19 cellular contexts compared by ENCODE assay signal in the genomic region with DNA sequence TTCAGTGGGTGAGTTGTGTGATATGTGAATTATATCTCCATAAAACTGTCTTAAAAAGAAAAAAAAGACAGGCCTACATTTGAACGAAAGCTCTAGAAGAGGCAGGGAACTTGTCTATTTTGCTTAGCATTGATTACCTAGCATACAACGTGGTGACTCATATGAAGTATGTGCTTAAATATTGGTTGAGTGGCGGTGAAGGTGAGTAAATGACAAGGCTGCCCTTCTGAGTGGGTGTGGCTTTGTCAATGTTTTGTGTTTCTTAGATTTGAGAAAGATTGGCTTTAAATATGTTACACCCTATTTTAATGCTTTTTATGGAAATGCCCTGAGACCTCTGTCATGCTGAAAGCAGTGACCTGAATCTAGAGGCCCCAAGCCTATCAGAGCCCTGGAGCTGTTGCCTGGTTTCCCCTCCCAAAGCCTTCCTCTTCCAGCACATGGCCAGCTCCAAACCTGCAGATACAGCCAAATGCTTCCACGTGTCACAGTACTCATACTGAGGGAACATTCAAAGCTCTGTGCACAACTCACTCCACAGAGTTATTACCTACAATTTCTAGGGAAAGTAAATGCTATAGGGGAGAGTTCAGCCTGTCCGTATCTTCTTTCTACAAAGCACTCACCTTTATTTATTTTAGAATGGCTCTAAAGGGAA.
A peak's percentile ranks its signal among the peaks of the same experiment; 100 is the strongest.
DNase-seq lines count a peak whose midpoint lies in the region; ATAC-seq, FAIRE-seq and TF ChIP-seq lines count a peak whose summit lies in the region.
"Had no signal": no experiment of that assay in that cellular context is flagged by ENCODE, and none has a peak within 500 bp of the region (broad histone marks: within the 10 kb centered on the region; RNA-seq: fewer than 3 reads in every experiment).

No MANE protein-coding gene starts in this region.

- H3K4me3 ChIP-seq in A549 (no peak overlapping the region), K562 (no peak overlapping the region), mesenchymal stem cell (ENCODE audit: insufficient read depth in 1 of 2, low read depth in 1 of 2, low read length in 2 of 2) (no peak overlapping the region)
- H3K4me3 ChIP-seq: HAP-1 had no signal

- H3K79me1 ChIP-seq in mesenchymal stem cell (replicated peaks; ENCODE audit: low read length, poor library complexity, severe bottlenecking): no peaks in the 10 kb centered on the region

- H3K4me2 ChIP-seq in A549 (no peak overlapping the region), K562 (ENCODE audit: insufficient read depth, low read length) (no peak overlapping the region), mesenchymal stem cell (ENCODE audit: low read length, poor library complexity, severe bottlenecking) (no peak overlapping the region)

- H3K9me1 ChIP-seq in K562 (ENCODE audit: control insufficient read depth, insufficient read depth, low read length): no peaks in the 10 kb centered on the region

- no peak overlapping the region for H2AK5ac ChIP-seq in mesenchymal stem cell (ENCODE audit: low read length, severe bottlenecking)

- H3K9ac ChIP-seq in K562 (ENCODE audit: insufficient read depth in 1 of 2, low read depth in 2 of 2, low read length in 2 of 2) (no peak overlapping the region), mesenchymal stem cell (ENCODE audit: low read length) (no peak overlapping the region)

- intact Hi-C loops in K562 (cut with micrococcal nuclease) (loop anchor here (10.0 kb wide), 1 partner anchor 64 kb away; no protein-coding TSS in a partner anchor), left colon (cut with DNase I, micrococcal nuclease) (no loop called here)

- no peak for TF ChIP-seq RAD21 in A549 (conservative IDR thresholded peaks at IDR 0.05 in 1 of 2, IDR thresholded peaks at IDR 0.05 in 1 of 2)
- no peak for TF ChIP-seq RAD21 in K562 (CRISPR knock-in tag; conservative IDR thresholded peaks at IDR 0.05 in 1 of 2, IDR thresholded peaks at IDR 0.05 in 1 of 2)

- no peaks in the 10 kb centered on the region for H3K79me2 ChIP-seq in K562 (ENCODE audit: control insufficient read depth, insufficient read depth, low read length)

- H4K20me1 ChIP-seq in K562 (replicated peaks; ENCODE audit: control insufficient read depth, insufficient read depth, low read length): no peaks in the 10 kb centered on the region; the same call in 1 of the 2 replicates

- in situ Hi-C loops in K562 (cut with MboI): no loop called here

- no peak overlapping the region for H3K27ac ChIP-seq in A549
- H3K27ac ChIP-seq in K562 (ENCODE audit: extremely low read depth, low read depth, low read length): no peak overlapping the region
- H3K27ac ChIP-seq in mesenchymal stem cell (ENCODE audit: low read length, poor library complexity, severe bottlenecking): no peak overlapping the region
- H3K27ac ChIP-seq: C4-2B had no signal

- no peak overlapping the region for H2BK5ac ChIP-seq in mesenchymal stem cell (ENCODE audit: low read depth, low read length, poor library complexity, severe bottlenecking)

- H2BK15ac ChIP-seq in mesenchymal stem cell (ENCODE audit: low read depth, poor library complexity, severe bottlenecking): no peak overlapping the region

- no peak for ATAC-seq in A549
- no peak for ATAC-seq in K562
- peak; percentile 59 for ATAC-seq in left colon
- no peak for ATAC-seq in HG03521 (IDR thresholded peaks at IDR 0.05; ENCODE audit: unreplicated experiment)

- H4K91ac ChIP-seq in mesenchymal stem cell (ENCODE audit: low read length): no peak overlapping the region

- POLR2A ChIA-PET in A549 (lab: Yijun Ruan, JAX): no interaction called here
- POLR2A ChIA-PET in K562 (lab: Yijun Ruan, JAX): interaction anchor here (0.6 kb wide), 1 partner anchor 12 kb away, joined by 4 read pairs; no protein-coding TSS in a partner anchor

- H3K4me1 ChIP-seq in A549 (no peaks in the 10 kb centered on the region), K562 (replicated peaks in 1 of 2; ENCODE audit: control insufficient read depth in 2 of 2, insufficient read depth in 2 of 2, low read length in 2 of 2) (no peaks in the 10 kb centered on the region), mesenchymal stem cell (ENCODE audit: control insufficient read depth, insufficient read depth, low read depth, low read length) (no peaks in the 10 kb centered on the region)
- H3K4me1 ChIP-seq: BE2C, HAP-1 had no signal

- TF ChIP-seq CTCF in A549 (IDR thresholded peaks at IDR 0.05) (no peak), K562 (IDR thresholded peaks at IDR 0.05 in 2 of 3, conservative IDR thresholded peaks at IDR 0.05 in 1 of 3; ENCODE audit: insufficient read depth in 2 of 3, low read depth in 1 of 3, low read length in 3 of 3) (no peak)

- H3K14ac ChIP-seq in mesenchymal stem cell (ENCODE audit: low read length in 2 of 2): no peak overlapping the region

- H3K18ac ChIP-seq in mesenchymal stem cell (ENCODE audit: low read depth in 1 of 2, low read length in 2 of 2): no peak overlapping the region

- TF ChIP-seq POLR2A in A549 (IDR thresholded peaks at IDR 0.05; ENCODE audit: low read length): no peak
- no peak for TF ChIP-seq POLR2A in K562 (conservative IDR thresholded peaks at IDR 0.05)

- no peak overlapping the region for H3K23ac ChIP-seq in mesenchymal stem cell (ENCODE audit: low read length in 2 of 2)

- TF ChIP-seq EP300 in A549 (IDR thresholded peaks at IDR 0.05) (no peak), K562 (IDR thresholded peaks at IDR 0.05; ENCODE audit: low read length) (no peak)

- H3K4ac ChIP-seq in mesenchymal stem cell (ENCODE audit: low read depth in 1 of 2, low read length in 2 of 2): no peak overlapping the region

- H2BK120ac ChIP-seq in mesenchymal stem cell (ENCODE audit: low read depth, low read length): no peak overlapping the region

- no peak overlapping the region for H2BK12ac ChIP-seq in mesenchymal stem cell (ENCODE audit: low read length in 2 of 2)

- WGBS in A549 (ENCODE audit: missing lambda C conversion rate): 63% methylated on average over 5 of the region's 5 CpGs
- 13% methylated on average over 5 of the region's 5 CpGs for WGBS in K562 (ENCODE audit: insufficient coverage, low coverage, missing lambda C conversion rate)
- WGBS in mesenchymal stem cell: 80% methylated on average over 5 of the region's 5 CpGs

- H2AFZ ChIP-seq in K562 (ENCODE audit: low read depth, low read length): 0 out of 2 replicates have a peak overlapping the region, but pooled peaks have one; percentile 6
- H2AFZ ChIP-seq in mesenchymal stem cell (ENCODE audit: low read depth, low read length): no peak overlapping the region

- H3K27me3 ChIP-seq in K562 (ENCODE audit: control insufficient read depth in 2 of 2, insufficient read depth in 2 of 2, low read length in 2 of 2) (peaks cover 14 to 21% of the 10 kb centered on the region in 2 experiments; a peak in 3 of 5 replicates), mesenchymal stem cell (ENCODE audit: control insufficient read depth in 1 of 2, insufficient read depth in 1 of 2, low read length in 2 of 2) (peaks cover 0 to 8% of the 10 kb centered on the region in 2 experiments)
- H3K27me3 ChIP-seq: BE2C had no signal

- no peak for DNase-seq in A549 (ENCODE audit: low read depth in 1 of 2, low spot score in 1 of 2)
- peak; percentile 60 for DNase-seq in DMS53 (lab: John Stamatoyannopoulos, UW)
- DNase-seq in K562 (ENCODE audit: extremely low read depth in 1 of 4, low spot score in 3 of 4): no peak
- DNase-seq in left colon: no peak
- DNase-seq in GM19238 (ENCODE audit: insufficient read length, low spot score): no peak
- no peak for DNase-seq in mesenchymal stem cell
- DNase-seq in HTR-8/SVneo (ENCODE audit: insufficient read length, low spot score): no peak
- DNase-seq: BE2C; CD4-positive, alpha-beta memory T cell; DMS153; GF-D8; GOT3; KBM-7 had no signal

- H3K9me3 ChIP-seq in A549: no peaks in the 10 kb centered on the region
- H3K9me3 ChIP-seq in K562 (replicated peaks; ENCODE audit: control insufficient read depth, insufficient read depth, low read depth, low read length): no peaks in the 10 kb centered on the region
- no peaks in the 10 kb centered on the region for H3K9me3 ChIP-seq in mesenchymal stem cell (ENCODE audit: control insufficient read depth, low read length)
- H3K9me3 ChIP-seq: BE2C, HAP-1 had no signal

- no peak overlapping the region for H4K8ac ChIP-seq in mesenchymal stem cell (ENCODE audit: low read length)

- FAIRE-seq in A549 (lab: Jason Lieb, UNC): no peak
- FAIRE-seq in K562 (lab: Jason Lieb, UNC): no peak
- no peak for FAIRE-seq in HTR-8/SVneo (lab: Jason Lieb, UNC)
- FAIRE-seq: A204.1, D721Med, GM18507 had no signal

- no TSS peak for BruUV-seq in K562 (replicated peaks; lab: Mats Ljungman, UMichigan)

- no peaks in the 10 kb centered on the region for H3K36me3 ChIP-seq in K562 (ENCODE audit: control insufficient read depth, insufficient read depth, low read length)
- H3K36me3 ChIP-seq in mesenchymal stem cell (ENCODE audit: control insufficient read depth in 1 of 2, insufficient read depth in 2 of 2, low read depth in 1 of 2, low read length in 2 of 2): no peaks in the 10 kb centered on the region
- H3K36me3 ChIP-seq: BE2C, HAP-1 had no signal

- CTCF ChIA-PET in A549 (lab: Yijun Ruan, JAX): interaction anchor here (1.2 to 1.5 kb wide), 2 partner anchors 11 to 13 kb away, joined by 3 read pairs; no protein-coding TSS in a partner anchor
- CTCF ChIA-PET in K562 (lab: Yijun Ruan, JAX; ENCODE audit: low intra/inter-chr PET ratio): no interaction called here

TF ChIP-seq in A549, 52 proteins besides CTCF, POLR2A, EP300 and RAD21:
- TF ChIP-seq, protein P1, sequence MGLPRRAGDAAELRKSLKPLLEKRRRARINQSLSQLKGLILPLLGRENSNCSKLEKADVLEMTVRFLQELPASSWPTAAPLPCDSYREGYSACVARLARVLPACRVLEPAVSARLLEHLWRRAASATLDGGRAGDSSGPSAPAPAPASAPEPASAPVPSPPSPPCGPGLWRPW (IDR thresholded peaks at IDR 0.05): no peak
- TF ChIP-seq HEYL (CRISPR knock-in tag; IDR thresholded peaks at IDR 0.05): no peak
- TF ChIP-seq CBX8 (IDR thresholded peaks at IDR 0.05): no peak
- no peak for TF ChIP-seq RFX5 (IDR thresholded peaks at IDR 0.05)
- TF ChIP-seq FOSL2 (IDR thresholded peaks at IDR 0.05): no peak
- TF ChIP-seq FOSL2 (CRISPR knock-in tag; IDR thresholded peaks at IDR 0.05): 0 out of 2 replicates have a peak, but pooled peaks have one; percentile 12
- TF ChIP-seq BHLHE40 (IDR thresholded peaks at IDR 0.05; ENCODE audit: low read depth, low read length): no peak

TF ChIP-seq in K562, 482 proteins besides CTCF, POLR2A, EP300 and RAD21 (continues in another document):
- TF ChIP-seq SMARCB1 (IDR thresholded peaks at IDR 0.05; ENCODE audit: insufficient read length, low read depth): no peak
- TF ChIP-seq HNRNPH1 (optimal IDR thresholded peaks at IDR 0.05; ENCODE audit: low read depth, low read length): no peak
- no peak for TF ChIP-seq TRIM28 (IDR thresholded peaks at IDR 0.05)
